Comparison of ENCODE assay signal across 17 cellular contexts in genomic region chr12:96049096-96049495, GRCh38. TPM values are rescaled to one million over a fixed set of nuclear protein-coding genes. Genes with fewer than 3 reads are reported as not detected.
"Had no signal": no experiment of that assay in that cellular context is flagged by ENCODE, and none has a peak within 500 bp of the region (broad histone marks: within the 10 kb centered on the region; RNA-seq: fewer than 3 reads in every experiment).

No MANE protein-coding gene starts in this region.

- H2AFZ ChIP-seq: neural progenitor cell had no signal

- H3K27ac Mint-ChIP-seq: activated CD4-positive, alpha-beta T cell treated with anti-CD3 and anti-CD28 coated beads, Interleukin-2, amount 10 ng/mL, durations not matched to agents 7 days and 5 days; neural progenitor cell; stimulated activated naive CD8-positive, alpha-beta T cell treated with anti-CD3 and anti-CD28 coated beads, Interleukin-15, amount 100 ng/mL, for 72 hours had no signal

- H3K36me3 ChIP-seq: adrenal gland, left ventricle myocardium inferior, neural progenitor cell, pancreas, vagina had no signal

- H3K4me3 Mint-ChIP-seq: activated CD4-positive, alpha-beta T cell treated with anti-CD3 and anti-CD28 coated beads, Interleukin-2, amount 10 ng/mL, durations not matched to agents 7 days and 5 days; neural progenitor cell; stimulated activated naive CD8-positive, alpha-beta T cell treated with anti-CD3 and anti-CD28 coated beads, Interleukin-15, amount 100 ng/mL, for 72 hours had no signal

- H3K27me3 Mint-ChIP-seq: activated CD4-positive, alpha-beta T cell treated with anti-CD3 and anti-CD28 coated beads, Interleukin-2, amount 10 ng/mL, durations not matched to agents 7 days and 5 days; stimulated activated naive CD8-positive, alpha-beta T cell treated with anti-CD3 and anti-CD28 coated beads, Interleukin-15, amount 100 ng/mL, for 72 hours had no signal

- H3K9me3 ChIP-seq: adrenal gland, left ventricle myocardium inferior, pancreas, testis, vagina had no signal

- H3K27ac ChIP-seq: adrenal gland, coronary artery, left ventricle myocardium inferior, neural progenitor cell, testis, vagina had no signal

- H3K9ac ChIP-seq: neural progenitor cell had no signal

- H3K36me3 Mint-ChIP-seq: neural progenitor cell had no signal

- H3K4me1 ChIP-seq: neural progenitor cell, testis, vagina had no signal

- H3K27me3 ChIP-seq: adrenal gland, neural progenitor cell, pancreas, testis, vagina had no signal

- DNase-seq: activated CD4-positive, alpha-beta T cell treated with anti-CD3 and anti-CD28 coated beads, Interleukin-2, amount 10 ng/mL, durations not matched to agents 7 days and 5 days; activated CD4-positive, CD25-positive, alpha-beta regulatory T cell; activated naive CD4-positive, alpha-beta T cell treated with anti-CD3 and anti-CD28 coated beads, Interleukin-2, amount 50 U/mL, for 16 hours; adrenal gland; central memory CD4-positive, alpha-beta T cell; effector CD8-positive, alpha-beta T cell; left ventricle myocardium inferior; pancreas; retina; stimulated activated CD4-positive, alpha-beta T cell treated with anti-CD3 and anti-CD28 coated beads, Interleukin-4, amount 100 ng/mL, for 24 hours; stimulated activated naive CD8-positive, alpha-beta T cell treated with anti-CD3 and anti-CD28 coated beads, Interleukin-15, amount 100 ng/mL, for 72 hours; T1000; testis had no signal

- H3K4me3 ChIP-seq: adrenal gland, coronary artery, left ventricle myocardium inferior, neural progenitor cell, pancreas, testis, vagina had no signal

- FAIRE-seq: keratinocyte, pancreas had no signal

- ATAC-seq: stimulated activated naive CD8-positive, alpha-beta T cell treated with anti-CD3 and anti-CD28 coated beads, Interleukin-15, amount 100 ng/mL, for 72 hours had no signal

- H3K4me2 ChIP-seq: neural progenitor cell had no signal

RNA-seq across cellular contexts. Expression of gene HAL, which starts 53.0 kb away (rescaled TPM):
- total RNA-seq: left ventricle myocardium inferior had no signal
